ENCODE assay signal across 10 cellular contexts in genomic region chr17:14813649-14814048, GRCh38.
DNase-seq lines count a peak whose midpoint lies in the region; ATAC-seq and TF ChIP-seq lines count a peak whose summit lies in the region.
"Had no signal": no experiment of that assay in that cellular context is flagged by ENCODE, and none has a peak within 500 bp of the region (broad histone marks: within the 10 kb centered on the region; RNA-seq: fewer than 3 reads in every experiment).

No MANE protein-coding gene starts in this region.

- no peak for ATAC-seq in right cardiac atrium
- ATAC-seq in stimulated activated naive B cell treated with anti-CD40 and anti-IgM and Interleukin-4, amounts not matched to agents 10 μg/mL and 1 μg/mL and 100 μg/mL, for 72 hours (replicated peaks) = peak; percentile 60 to 63
- ATAC-seq in HG02885 (IDR thresholded peaks at IDR 0.05; ENCODE audit: poor library complexity, unreplicated experiment) = no peak

- H3K27me3 ChIP-seq in cardiac muscle cell (no peaks in the 10 kb centered on the region), right cardiac atrium (ENCODE audit: control insufficient read depth, insufficient read depth) (no peaks in the 10 kb centered on the region)

- TF ChIP-seq POLR2A in erythroblast (IDR thresholded peaks at IDR 0.05; ENCODE audit: low read length) (no peak), lower leg skin (IDR thresholded peaks at IDR 0.05) (no peak)

- peak; percentile 33 to 59 for DNase-seq in cardiac muscle cell (ENCODE audit: low read depth in 1 of 2, low spot score in 1 of 2)
- DNase-seq in right cardiac atrium = no peak
- DNase-seq in NCI-H82 treated with DMSO at 0.1 percent for 48 hours (lab: John Stamatoyannopoulos, UW; ENCODE audit: unreplicated experiment) = peak; percentile 8
- peak; percentile 12 to 14 for DNase-seq in erythroblast (lab: John Stamatoyannopoulos, UW)
- peak; percentile 13 for DNase-seq in stimulated activated naive B cell treated with anti-CD40 and anti-IgM and Interleukin-4, amounts not matched to agents 10 μg/mL and 1 μg/mL and 100 μg/mL, for 72 hours
- DNase-seq in NCI-H1417 treated with DMSO at 0.1 percent for 48 hours (lab: John Stamatoyannopoulos, UW) = no peak
- no peak for DNase-seq in lower leg skin (ENCODE audit: low spot score in 2 of 2)
- DNase-seq: activated effector memory CD4-positive, alpha-beta T cell treated with anti-CD3 and anti-CD28 coated beads, Interleukin-2, amount 50 U/mL, for 16 hours; NCI-H446 had no signal

- H3K36me3 Mint-ChIP-seq in stimulated activated naive B cell treated with anti-CD40 and anti-IgM and Interleukin-4, amounts not matched to agents 10 μg/mL and 1 μg/mL and 100 μg/mL, for 72 hours = no peaks in the 10 kb centered on the region

- no peak overlapping the region for H3K27ac Mint-ChIP-seq in stimulated activated naive B cell treated with anti-CD40 and anti-IgM and Interleukin-4, amounts not matched to agents 10 μg/mL and 1 μg/mL and 100 μg/mL, for 72 hours

- H3K27me3 Mint-ChIP-seq in stimulated activated naive B cell treated with anti-CD40 and anti-IgM and Interleukin-4, amounts not matched to agents 10 μg/mL and 1 μg/mL and 100 μg/mL, for 72 hours = peaks cover 14 to 24% of the 10 kb centered on the region in 2 donors

- TF ChIP-seq CTCF in cardiac muscle cell (IDR thresholded peaks at IDR 0.05; ENCODE audit: low read depth, low read length) = peak; percentile 27
- TF ChIP-seq CTCF in lower leg skin (IDR thresholded peaks at IDR 0.05) = no peak

- no peak overlapping the region for H3K4me3 ChIP-seq in cardiac muscle cell
- H3K4me3 ChIP-seq in right cardiac atrium (ENCODE audit: low read length) = no peak overlapping the region
- no peak overlapping the region for H3K4me3 ChIP-seq in lower leg skin (ENCODE audit: low read depth, poor library complexity, severe bottlenecking)

- H3K4me1 ChIP-seq in cardiac muscle cell (ENCODE audit: low read depth) = no peaks in the 10 kb centered on the region
- no peaks in the 10 kb centered on the region for H3K4me1 ChIP-seq in right cardiac atrium (ENCODE audit: control insufficient read depth, insufficient read depth, low read length)

- no peak overlapping the region for H3K4me3 Mint-ChIP-seq in stimulated activated naive B cell treated with anti-CD40 and anti-IgM and Interleukin-4, amounts not matched to agents 10 μg/mL and 1 μg/mL and 100 μg/mL, for 72 hours

- intact Hi-C loops in right cardiac atrium (cut with DNase I) (no loop called here), lower leg skin (cut with DNase I; ENCODE audit: low total_unique reads) (no loop called here)

- WGBS in right cardiac atrium = 37% methylated on average over 14 of the region's 14 CpGs
- WGBS in lower leg skin, 2 donors = 56 to 58% methylated on average over 14 of the region's 14 CpGs

- H3K27ac ChIP-seq in cardiac muscle cell (no peak overlapping the region), right cardiac atrium (ENCODE audit: low read length) (no peak overlapping the region)

- H3K9me3 ChIP-seq in cardiac muscle cell (ENCODE audit: low read depth) (no peaks in the 10 kb centered on the region), right cardiac atrium (ENCODE audit: control insufficient read depth, low read length) (no peaks in the 10 kb centered on the region)

- no peaks in the 10 kb centered on the region for H3K36me3 ChIP-seq in cardiac muscle cell

- no peaks in the 10 kb centered on the region for H3K9me3 Mint-ChIP-seq in stimulated activated naive B cell treated with anti-CD40 and anti-IgM and Interleukin-4, amounts not matched to agents 10 μg/mL and 1 μg/mL and 100 μg/mL, for 72 hours

- peaks cover 3 to 7% of the 10 kb centered on the region in 2 donors for H3K4me1 Mint-ChIP-seq in stimulated activated naive B cell treated with anti-CD40 and anti-IgM and Interleukin-4, amounts not matched to agents 10 μg/mL and 1 μg/mL and 100 μg/mL, for 72 hours

Comparison
In these comparisons a context has a peak if more than half of its experiments do, and no peak if none do; other contexts are left out.
1. DNase-seq: peak in cardiac muscle cell (2 of 2), NCI-H82 treated with DMSO at 0.1 percent for 48 hours (single experiment), erythroblast (2 of 2) and stimulated activated naive B cell treated with anti-CD40 and anti-IgM and Interleukin-4, amounts not matched to agents 10 μg/mL and 1 μg/mL and 100 μg/mL, for 72 hours (single experiment); none in right cardiac atrium (0 of 3), NCI-H1417 treated with DMSO at 0.1 percent for 48 hours (single experiment) and lower leg skin (0 of 2).
2. ATAC-seq: peak in stimulated activated naive B cell treated with anti-CD40 and anti-IgM and Interleukin-4, amounts not matched to agents 10 μg/mL and 1 μg/mL and 100 μg/mL, for 72 hours (2 of 2); none in right cardiac atrium (0 of 2) and HG02885 (single experiment).